1 cellular context compared by ENCODE assay signal in genomic region chr2:11465485-11466306, GRCh38.
A peak's percentile ranks its signal among the peaks of the same experiment; 100 is the strongest.
TF ChIP-seq lines count a peak whose summit lies in the region.

E2F6 (minus strand) TSS chr2:11466161; CDS start chr2:11465879, 282 bp downstream.

TF ChIP-seq in HepG2, 621 proteins besides CTCF, POLR2A, EP300 and RAD21 (continued from another document and continues in another):
- TF ChIP-seq UBTF (CRISPR knock-in tag; IDR thresholded peaks at IDR 0.05), result peak; percentile 97
- TF ChIP-seq ZNF580 (CRISPR knock-in tag; IDR thresholded peaks at IDR 0.05; ENCODE audit: borderline replicate concordance, low read depth), result peak; percentile 98
- TF ChIP-seq DZIP1 (CRISPR knock-in tag; IDR thresholded peaks at IDR 0.05), result peak; percentile 99
- peak; percentile 99 for TF ChIP-seq ZNF235 (CRISPR knock-in tag; IDR thresholded peaks at IDR 0.05; ENCODE audit: borderline replicate concordance)
- peak; percentile 61; the same call in 1 of the 2 replicates for TF ChIP-seq FOXA3 (CRISPR knock-in tag; IDR thresholded peaks at IDR 0.05)
- peak; percentile 99 for TF ChIP-seq ZNF766 (CRISPR knock-in tag; IDR thresholded peaks at IDR 0.05; ENCODE audit: borderline replicate concordance)
- peak; percentile 92 for TF ChIP-seq ZNF329 (CRISPR knock-in tag; IDR thresholded peaks at IDR 0.05; ENCODE audit: low read depth)
- TF ChIP-seq NFAT5 (CRISPR knock-in tag; IDR thresholded peaks at IDR 0.05), result peak; percentile 98
- TF ChIP-seq E2F2 (CRISPR knock-in tag; IDR thresholded peaks at IDR 0.05; ENCODE audit: borderline replicate concordance), result peak; percentile 91; the same call in 1 of the 2 replicates
- TF ChIP-seq ZNF639 (CRISPR knock-in tag; conservative IDR thresholded peaks at IDR 0.05), result peak; percentile 92; the same call in 1 of the 2 replicates
- peak; percentile 26; the same call in 1 of the 2 replicates for TF ChIP-seq TFAP4 (IDR thresholded peaks at IDR 0.05; ENCODE audit: borderline replicate concordance, low read depth)
- TF ChIP-seq ATF7-NPFF (CRISPR knock-in tag; IDR thresholded peaks at IDR 0.05; ENCODE audit: low read depth), result peak; percentile 99
- TF ChIP-seq ZFP36L1 (CRISPR knock-in tag; IDR thresholded peaks at IDR 0.05), result peak; percentile 89
- peak; percentile 97 for TF ChIP-seq ZNF503 (CRISPR knock-in tag; IDR thresholded peaks at IDR 0.05)
- TF ChIP-seq POGK (CRISPR knock-in tag; conservative IDR thresholded peaks at IDR 0.05), result peak; percentile 98
- no peak for TF ChIP-seq ZMAT5 (CRISPR knock-in tag; IDR thresholded peaks at IDR 0.05; ENCODE audit: borderline replicate concordance, low read depth)
- TF ChIP-seq POGZ (CRISPR knock-in tag; IDR thresholded peaks at IDR 0.05), result peak; percentile 88
- peak; percentile 90 for TF ChIP-seq HOXA9 (CRISPR knock-in tag; IDR thresholded peaks at IDR 0.05; ENCODE audit: borderline replicate concordance)
- no peak for TF ChIP-seq NR2F6 (IDR thresholded peaks at IDR 0.05)
- TF ChIP-seq NR2F6 (CRISPR knock-in tag; IDR thresholded peaks at IDR 0.05), result peak; percentile 70
- peak; percentile 72; the same call in 1 of the 2 replicates for TF ChIP-seq RCOR2 (CRISPR knock-in tag; IDR thresholded peaks at IDR 0.05)
- TF ChIP-seq ZNF577 (CRISPR knock-in tag; IDR thresholded peaks at IDR 0.05; ENCODE audit: borderline replicate concordance, low read depth), result 0 out of 2 replicates have a peak, but pooled peaks have one; percentile 79
- peak; percentile 98 for TF ChIP-seq CCDC6 (CRISPR knock-in tag; IDR thresholded peaks at IDR 0.05)
- TF ChIP-seq ZNF740 (CRISPR knock-in tag; IDR thresholded peaks at IDR 0.05), result peak; percentile 87
- peak; percentile 48; the same call in 1 of the 2 replicates for TF ChIP-seq ZNF121 (CRISPR knock-in tag; IDR thresholded peaks at IDR 0.05)
- no peak; the same call in none of the 2 replicates for TF ChIP-seq RARG (CRISPR knock-in tag; IDR thresholded peaks at IDR 0.05; ENCODE audit: low read depth)
- no peak for TF ChIP-seq ZNF7 (CRISPR knock-in tag; IDR thresholded peaks at IDR 0.05)
- TF ChIP-seq PHF8 (CRISPR knock-in tag; IDR thresholded peaks at IDR 0.05), result peak; percentile 88
- TF ChIP-seq HOXA7 (CRISPR knock-in tag; IDR thresholded peaks at IDR 0.05), result peak; percentile 89
- TF ChIP-seq ZNF17 (CRISPR knock-in tag; IDR thresholded peaks at IDR 0.05), result peak; percentile 90
- peak; percentile 94 for TF ChIP-seq ZNF746 (CRISPR knock-in tag; IDR thresholded peaks at IDR 0.05)
- TF ChIP-seq HNF1B (CRISPR knock-in tag; IDR thresholded peaks at IDR 0.05), result peak; percentile 91
- peak; percentile 66 for TF ChIP-seq CHD2 (IDR thresholded peaks at IDR 0.05; ENCODE audit: low read depth, low read length)
- TF ChIP-seq ZNF510 (CRISPR knock-in tag; IDR thresholded peaks at IDR 0.05; ENCODE audit: low read depth), result peak; percentile 99; the same call in 1 of the 2 replicates
- TF ChIP-seq NR2C2 (CRISPR knock-in tag; IDR thresholded peaks at IDR 0.05; ENCODE audit: borderline replicate concordance), result peak; percentile 71
- TF ChIP-seq PHF20 (CRISPR knock-in tag; IDR thresholded peaks at IDR 0.05), result peak; percentile 69
- TF ChIP-seq HNRNPH1 (optimal IDR thresholded peaks at IDR 0.05; ENCODE audit: low read depth, low read length), result no peak
